ENCODE assay signal across 26 cellular contexts in genomic region chr5:3034881-3035280, GRCh38.
"Had no signal": no experiment of that assay in that cellular context is flagged by ENCODE, and none has a peak within 500 bp of the region (broad histone marks: within the 10 kb centered on the region; RNA-seq: fewer than 3 reads in every experiment).

No MANE protein-coding gene starts in this region.

- H3K9me3 ChIP-seq: colonic mucosa, esophagus muscularis mucosa, esophagus squamous epithelium, gastrocnemius medialis had no signal

- DNase-seq: colonic mucosa; cortex of kidney; dermis blood vessel endothelial cell; dorsolateral prefrontal cortex; effector CD4-positive, alpha-beta T cell; effector CD8-positive, alpha-beta T cell; effector memory CD4-positive, alpha-beta T cell; effector memory CD8-positive, alpha-beta T cell; erythroblast; esophagus squamous epithelium; foreskin fibroblast; foreskin keratinocyte; foreskin melanocyte; gastrocnemius medialis; glutamatergic neuron; heart left ventricle had no signal

- H3K4me3 ChIP-seq: colonic mucosa, coronary artery, dorsolateral prefrontal cortex, esophagus muscularis mucosa, esophagus squamous epithelium, gastrocnemius medialis, heart left ventricle had no signal

- H3K36me3 ChIP-seq: colonic mucosa, esophagus muscularis mucosa, esophagus squamous epithelium, gastrocnemius medialis, heart left ventricle had no signal

- H3K27me3 Mint-ChIP-seq: dendritic cell treated with granulocyte-macrophage colony-stimulating factor and Interleukin-4, amounts not matched to agents 40 ng/mL and 50 ng/mL, for 4 days; effector memory CD8-positive, alpha-beta T cell had no signal

- H3K27ac ChIP-seq: colonic mucosa, coronary artery, dorsolateral prefrontal cortex, epithelial cell of prostate, esophagus muscularis mucosa, esophagus squamous epithelium, foreskin keratinocyte, gastrocnemius medialis, heart left ventricle had no signal

- H3K27ac Mint-ChIP-seq: dendritic cell treated with granulocyte-macrophage colony-stimulating factor and Interleukin-4, amounts not matched to agents 40 ng/mL and 50 ng/mL, for 4 days; effector memory CD8-positive, alpha-beta T cell; endodermal cell had no signal

- FAIRE-seq: colon, endometrium, endothelial cell of umbilical vein, frontal cortex had no signal

- H3K4me1 Mint-ChIP-seq: endodermal cell had no signal

- H3K27me3 ChIP-seq: colonic mucosa, esophagus muscularis mucosa, esophagus squamous epithelium, foreskin keratinocyte, gastrocnemius medialis, heart left ventricle had no signal

- H3K4me1 ChIP-seq: colonic mucosa, esophagus muscularis mucosa, esophagus squamous epithelium, foreskin keratinocyte, gastrocnemius medialis, heart left ventricle had no signal

- ATAC-seq: effector memory CD8-positive, alpha-beta T cell; esophagus mucosa; foreskin keratinocyte; gastrocnemius medialis; heart left ventricle had no signal

- H3K4me3 Mint-ChIP-seq: dendritic cell treated with granulocyte-macrophage colony-stimulating factor and Interleukin-4, amounts not matched to agents 40 ng/mL and 50 ng/mL, for 4 days; effector memory CD8-positive, alpha-beta T cell; endodermal cell had no signal

- H3K9me3 Mint-ChIP-seq: endodermal cell had no signal
